In genomic region chr7:116828281-116828680, GRCh38 we compare ENCODE assay signal across 17 cellular contexts. TPM values are rescaled to one million over a fixed set of nuclear protein-coding genes. Genes with fewer than 3 reads are reported as not detected.
DNase-seq lines count a peak whose midpoint lies in the region; ATAC-seq and TF ChIP-seq lines count a peak whose summit lies in the region.
"Had no signal": no experiment of that assay in that cellular context is flagged by ENCODE, and none has a peak within 500 bp of the region (broad histone marks: within the 10 kb centered on the region; RNA-seq: fewer than 3 reads in every experiment).

No MANE protein-coding gene starts in this region.

- no peaks in the 10 kb centered on the region for H3K36me3 ChIP-seq in HCT116 (ENCODE audit: control insufficient read depth in 1 of 2, insufficient read depth in 2 of 2, low read length in 2 of 2)
- no peaks in the 10 kb centered on the region for H3K36me3 ChIP-seq in Panc1 (ENCODE audit: control insufficient read depth, insufficient read depth, low read length)
- H3K36me3 ChIP-seq: SJSA1 had no signal

- H3K27ac ChIP-seq in C4-2B = no peak overlapping the region
- no peak overlapping the region for H3K27ac ChIP-seq in HCT116 (ENCODE audit: low read depth, low read length)
- H3K27ac ChIP-seq in Panc1 (ENCODE audit: low read length) = no peak overlapping the region
- H3K27ac ChIP-seq: KMS-11, SJSA1 had no signal

- peak; percentile 18; the same call in 1 of the 2 replicates for TF ChIP-seq CTCF in C4-2B (conservative IDR thresholded peaks at IDR 0.05)
- peak; percentile 38 to 47 (median 45); a peak in 5 of 6 replicates for TF ChIP-seq CTCF in HCT116 (IDR thresholded peaks at IDR 0.05 in 2 of 3, conservative IDR thresholded peaks at IDR 0.05 in 1 of 3; ENCODE audit: borderline replicate concordance in 1 of 3, insufficient read depth in 1 of 3, low read depth in 2 of 3, low read length in 2 of 3)
- TF ChIP-seq CTCF in Panc1 (IDR thresholded peaks at IDR 0.05) = peak; percentile 49
- TF ChIP-seq CTCF in epithelial cell of proximal tubule (conservative IDR thresholded peaks at IDR 0.05; ENCODE audit: low read depth, low read length) = peak; percentile 24

- TF ChIP-seq RAD21 in HCT116 (IDR thresholded peaks at IDR 0.05; ENCODE audit: low read depth) = peak; percentile 70

- H3K4me1 ChIP-seq in HCT116 (ENCODE audit: control insufficient read depth in 1 of 2, insufficient read depth in 2 of 2, low read length in 2 of 2) (no peaks in the 10 kb centered on the region), Panc1 (ENCODE audit: control insufficient read depth, insufficient read depth, low read length) (0 out of 2 replicates have a peak, but pooled peaks cover 2% of the 10 kb centered on the region)
- H3K4me1 ChIP-seq: SJSA1 had no signal

- H3K9ac ChIP-seq in HCT116 (ENCODE audit: low read length) = no peak overlapping the region
- H3K9ac ChIP-seq: KMS-11 had no signal

- no peaks in the 10 kb centered on the region for H4K20me1 ChIP-seq in HCT116 (ENCODE audit: insufficient read depth)

- CTCF ChIA-PET in HCT116 (lab: Charles Lee) (interaction anchor here (0.9 to 1.1 kb wide), 3 partner anchors 20 to 299 kb away, joined by 3 to 5 read pairs (median 3); no protein-coding TSS in a partner anchor), Panc1 (lab: Charles Lee) (no interaction called here)

- no peaks in the 10 kb centered on the region for H3K9me2 ChIP-seq in HCT116 (ENCODE audit: insufficient read depth)

- peak overlapping the region; percentile 11 for H2AFZ ChIP-seq in HCT116 (ENCODE audit: low read depth, low read length, poor library complexity, severe bottlenecking)

- POLR2A ChIA-PET in HCT116 (lab: Charles Lee) = interaction anchor here (0.7 kb wide), 1 partner anchor 328 kb away, joined by 5 read pairs; no protein-coding TSS in a partner anchor
- POLR2A ChIA-PET in Panc1 (lab: Charles Lee) = no interaction called here

- no peak for TF ChIP-seq POLR2A in HCT116 (IDR thresholded peaks at IDR 0.05; ENCODE audit: borderline replicate concordance, extremely low read depth, insufficient read depth, insufficient read length)

- H3K4me2 ChIP-seq in HCT116 (ENCODE audit: low read length) = no peak overlapping the region
- H3K4me2 ChIP-seq: KMS-11 had no signal

- peak; percentile 61; the same call in 1 of the 2 replicates for ATAC-seq in HCT116
- no peak for ATAC-seq in Panc1
- ATAC-seq: PC-3 had no signal

- intact Hi-C loops in HCT116 (cut with micrococcal nuclease) (loop anchor here (2.0 kb wide), 1 partner anchor 291 kb away; no protein-coding TSS in a partner anchor), Panc1 (cut with micrococcal nuclease; ENCODE audit: unreplicated experiment) (no loop called here)

- DNase-seq in HCT116 (ENCODE audit: low read depth, low spot score) (no peak), Panc1 (ENCODE audit: low read depth, low spot score) (no peak), epithelial cell of proximal tubule (ENCODE audit: low read depth) (no peak), NCI-H510A (lab: John Stamatoyannopoulos, UW) (no peak), dermis blood vessel endothelial cell (no peak)
- no peak for DNase-seq in activated T-cell treated with anti-CD3 and anti-CD28 coated beads, Interleukin-2, amount 50 U/mL, for 1 hour
- DNase-seq: DMS153; HFFc6; NCI-H1048; NCI-H146; NCI-H2081 treated with DMSO at 0.1 percent for 48 hours; NCI-H226; NK-92 treated with Interleukin-12 subunit alpha and Interleukin-12 subunit beta, amount 100 ng/mL, for 24 hours; PC-3 had no signal

- BruUV-seq in HCT116 (replicated peaks; lab: Mats Ljungman, UMichigan) (no TSS peak), Panc1 (replicated peaks; lab: Mats Ljungman, UMichigan) (no TSS peak)

- H3K4me3 ChIP-seq in HCT116 (replicated peaks in 1 of 2; ENCODE audit: low read depth in 1 of 2, low read length in 2 of 2) (no peak overlapping the region), Panc1 (ENCODE audit: low read depth in 2 of 2, low read length in 2 of 2) (no peak overlapping the region), epithelial cell of proximal tubule (ENCODE audit: low read depth, low read length) (no peak overlapping the region)
- H3K4me3 ChIP-seq: SJSA1 had no signal

- no peaks in the 10 kb centered on the region for H3K27me3 ChIP-seq in HCT116 (ENCODE audit: insufficient read depth, low read length)
- H3K27me3 ChIP-seq in Panc1 (ENCODE audit: control insufficient read depth, insufficient read depth, low read length) = no peaks in the 10 kb centered on the region
- H3K27me3 ChIP-seq: SJSA1 had no signal

- RAD21 ChIA-PET in HCT116 (lab: Charles Lee; ENCODE audit: low non-redundant PET in 1 of 2, low total read pairs in 2 of 2, uncharacterized antibody in 2 of 2, unreplicated experiment in 2 of 2) = no interaction called here

- in situ Hi-C loops in Panc1 (cut with HindIII; ENCODE audit: low pct_unique_long_range_greater_than_20kb, low sequenced_read_pairs) = no loop called here

- H3K79me2 ChIP-seq in HCT116 (ENCODE audit: insufficient read depth, low read length) = no peaks in the 10 kb centered on the region

- H3K9me3 ChIP-seq in HCT116 (ENCODE audit: control insufficient read depth in 1 of 2, insufficient read depth in 1 of 2, low read depth in 1 of 2, low read length in 2 of 2) = no peaks in the 10 kb centered on the region
- no peaks in the 10 kb centered on the region for H3K9me3 ChIP-seq in Panc1 (ENCODE audit: control insufficient read depth, insufficient read depth, low read depth, low read length)
- H3K9me3 ChIP-seq: SJSA1 had no signal

TF ChIP-seq in HCT116, 20 proteins besides CTCF, POLR2A, EP300 and RAD21 (continues in another document):
- TF ChIP-seq YY1 (IDR thresholded peaks at IDR 0.05; ENCODE audit: extremely low read depth, insufficient replicate concordance, low read depth, low read length) (no peak), EGR1 (IDR thresholded peaks at IDR 0.05; ENCODE audit: low read depth) (no peak), REST (IDR thresholded peaks at IDR 0.05; ENCODE audit: low read depth) (no peak), CBX3 (IDR thresholded peaks at IDR 0.05; ENCODE audit: low read depth) (no peak), TCF7L2 (IDR thresholded peaks at IDR 0.05; ENCODE audit: borderline replicate concordance, extremely low read depth, insufficient read depth, insufficient read length) (no peak), ZBTB33 (IDR thresholded peaks at IDR 0.05; ENCODE audit: extremely low read depth, insufficient replicate concordance, low read length) (no peak), ZFX (IDR thresholded peaks at IDR 0.05) (no peak), ELF1 (IDR thresholded peaks at IDR 0.05; ENCODE audit: borderline replicate concordance, low read depth) (no peak), EZH2 (IDR thresholded peaks at IDR 0.05) (no peak), EZH2phosphoT487 (IDR thresholded peaks at IDR 0.05; ENCODE audit: borderline replicate concordance) (no peak), MAX (IDR thresholded peaks at IDR 0.05) (no peak), SRF (IDR thresholded peaks at IDR 0.05; ENCODE audit: low read depth) (no peak), ZNF274 (IDR thresholded peaks at IDR 0.05; ENCODE audit: low read depth, low read length) (no peak), POLR2AphosphoS5 (IDR thresholded peaks at IDR 0.05; ENCODE audit: low read depth, low read length) (no peak)

RNA-seq across cellular contexts. Expression of gene CAPZA2, which starts 34.1 kb away (rescaled TPM):
- 135 TPM for total RNA-seq in HCT116 (2021; ENCODE audit: unreplicated experiment)
- polyA plus RNA-seq in HCT116 (2012) = 32.2 and 45.0 TPM in 2 replicates
- 195 TPM for total RNA-seq in Panc1 (2021; ENCODE audit: unreplicated experiment)
- 77.8 TPM for polyA plus RNA-seq in Panc1 (2012; ENCODE audit: insufficient read length)
- total RNA-seq in epithelial cell of proximal tubule = 89.7 and 111 TPM in 2 replicates
- 393 and 583 TPM in 2 replicates for total RNA-seq in dermis blood vessel endothelial cell
